12 cellular contexts compared by ENCODE assay signal in the genomic region with DNA sequence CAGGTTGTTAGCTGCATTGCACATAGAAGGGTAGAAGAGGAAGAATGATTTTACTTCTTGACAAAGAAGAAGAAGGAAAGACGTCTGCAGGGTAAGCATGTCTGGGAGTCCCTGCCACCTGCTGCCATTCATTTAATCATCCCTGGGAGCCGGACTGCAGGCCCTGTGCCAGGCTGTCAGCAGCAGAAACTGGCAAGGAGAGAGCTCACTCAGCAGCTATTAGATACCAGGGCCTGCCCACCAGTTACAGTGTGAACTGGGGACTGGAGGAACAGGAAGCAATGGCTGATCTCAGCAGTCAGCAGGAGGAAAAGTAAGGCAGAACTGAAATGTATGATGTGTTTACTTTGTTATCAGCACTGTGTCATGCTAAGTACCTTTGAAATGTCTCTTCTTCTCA.
DNase-seq lines count a peak whose midpoint lies in the region; ATAC-seq, FAIRE-seq and TF ChIP-seq lines count a peak whose summit lies in the region.
"Had no signal": no experiment of that assay in that cellular context is flagged by ENCODE, and none has a peak within 500 bp of the region (broad histone marks: within the 10 kb centered on the region; RNA-seq: fewer than 3 reads in every experiment).

No MANE protein-coding gene starts in this region.

- H2AK5ac ChIP-seq in H1 (ENCODE audit: low read depth, low read length), result no peak overlapping the region

- no peaks in the 10 kb centered on the region for H4K20me1 ChIP-seq in H1 (replicated peaks in 1 of 2; ENCODE audit: control insufficient read depth in 1 of 2, insufficient read depth in 2 of 2, low read length in 2 of 2)
- no peaks in the 10 kb centered on the region for H4K20me1 ChIP-seq in osteoblast (ENCODE audit: insufficient read depth, low read length)
- H4K20me1 ChIP-seq: BLaER1 had no signal

- no peak overlapping the region for H2BK15ac ChIP-seq in H1 (ENCODE audit: low read length)

- no peak overlapping the region for H4K5ac ChIP-seq in H1 (ENCODE audit: insufficient read length, low read depth, low read length)

- H3K9me3 ChIP-seq in H1 (ENCODE audit: insufficient read depth in 2 of 2, low read depth in 1 of 2, low read length in 1 of 2) (no peaks in the 10 kb centered on the region), osteoblast (ENCODE audit: low read depth, low read length) (no peaks in the 10 kb centered on the region)
- H3K9me3 ChIP-seq: BLaER1, esophagus muscularis mucosa had no signal

- H3K56ac ChIP-seq in H1 (replicated peaks; ENCODE audit: insufficient read length, low read depth, low read length), result no peak overlapping the region

- H2BK120ac ChIP-seq in H1 (replicated peaks; ENCODE audit: low read depth, low read length), result no peak overlapping the region

- no peak overlapping the region for H2BK12ac ChIP-seq in H1 (ENCODE audit: low read depth, low read length)

- no peak overlapping the region for H3K18ac ChIP-seq in H1 (ENCODE audit: extremely low read depth, low read length)

- no peaks in the 10 kb centered on the region for H3K23me2 ChIP-seq in H1 (ENCODE audit: low read depth, low read length)

- TF ChIP-seq RAD21 in H1 (IDR thresholded peaks at IDR 0.05 in 1 of 2, conservative IDR thresholded peaks at IDR 0.05 in 1 of 2; ENCODE audit: low read depth in 2 of 2, low read length in 2 of 2), result no peak

- H3K14ac ChIP-seq in H1 (ENCODE audit: insufficient read length), result no peak overlapping the region

- CTCF ChIA-PET in H1 (lab: Charles Lee; ENCODE audit: partially characterized antibody), result interaction anchor here (0.9 to 1.5 kb wide), 3 partner anchors 9 to 170 kb away, joined by 3 to 4 read pairs (median 3); no protein-coding TSS in a partner anchor

- no peak overlapping the region for H3K4me3 ChIP-seq in H1 (ENCODE audit: extremely low read depth in 1 of 4, insufficient read depth in 2 of 4, low read depth in 3 of 4, low read length in 4 of 4)
- no peak overlapping the region for H3K4me3 ChIP-seq in osteoblast (ENCODE audit: insufficient read depth, low read length)
- H3K4me3 ChIP-seq: BLaER1, esophagus muscularis mucosa had no signal

- H3K4me2 ChIP-seq in H1 (ENCODE audit: insufficient read depth in 1 of 2, low read depth in 2 of 2, low read length in 2 of 2) (no peak overlapping the region), osteoblast (ENCODE audit: insufficient read depth, low read length) (no peak overlapping the region)
- H3K4me2 ChIP-seq: BLaER1 had no signal

- H3K27me3 ChIP-seq in H1 (replicated peaks in 1 of 4; ENCODE audit: control insufficient read depth in 3 of 4, extremely low read depth in 1 of 4, insufficient read depth in 3 of 4, low read length in 3 of 4) (no peaks in the 10 kb centered on the region), osteoblast (ENCODE audit: insufficient read depth, low read length) (no peaks in the 10 kb centered on the region)
- H3K27me3 ChIP-seq: BLaER1, esophagus muscularis mucosa had no signal

- POLR2A ChIA-PET in H1 (lab: Charles Lee; ENCODE audit: partially characterized antibody), result no interaction called here

- no peak overlapping the region for H4K91ac ChIP-seq in H1 (replicated peaks; ENCODE audit: insufficient read length, low read length)

- H3K79me1 ChIP-seq in H1 (ENCODE audit: low read depth, low read length), result no peaks in the 10 kb centered on the region

- no peak for TF ChIP-seq EP300 in H1 (IDR thresholded peaks at IDR 0.05; ENCODE audit: borderline replicate concordance in 1 of 2, low read depth in 2 of 2, low read length in 2 of 2)

- H2BK20ac ChIP-seq in H1 (ENCODE audit: low read length), result no peak overlapping the region

- ATAC-seq in GM18907 (IDR thresholded peaks at IDR 0.05; ENCODE audit: unreplicated experiment), result no peak
- ATAC-seq: natural killer cell had no signal

- H3K4me1 ChIP-seq in H1 (replicated peaks in 1 of 4; ENCODE audit: control insufficient read depth in 3 of 4, insufficient read depth in 4 of 4, low read length in 3 of 4) (no peaks in the 10 kb centered on the region), osteoblast (ENCODE audit: insufficient read depth, low read length) (no peaks in the 10 kb centered on the region)
- H3K4me1 ChIP-seq: BLaER1, esophagus muscularis mucosa had no signal

- H3K23ac ChIP-seq in H1 (ENCODE audit: insufficient read length), result no peak overlapping the region

- no peaks in the 10 kb centered on the region for H3K36me3 ChIP-seq in H1 (ENCODE audit: control insufficient read depth in 2 of 4, insufficient read depth in 4 of 4, low read length in 3 of 4)
- H3K36me3 ChIP-seq in osteoblast (ENCODE audit: insufficient read depth, low read length), result no peaks in the 10 kb centered on the region
- H3K36me3 ChIP-seq: BLaER1, esophagus muscularis mucosa had no signal

- DNase-seq in DMS53 (lab: John Stamatoyannopoulos, UW) (peak; percentile 51), NCI-H2171 treated with DMSO at 0.1 percent for 48 hours (lab: John Stamatoyannopoulos, UW) (peak; percentile 38), H1 (ENCODE audit: low read depth in 1 of 2, low spot score in 2 of 2) (no peak), osteoblast (ENCODE audit: insufficient read length, low spot score, missing footprints) (peak; percentile 15), GM19239 (ENCODE audit: insufficient read length, low spot score) (no peak), Kasumi-1 (lab: John Stamatoyannopoulos, UW) (no peak), NCI-H82 (lab: John Stamatoyannopoulos, UW) (no peak)
- DNase-seq: natural killer cell; stimulated activated CD8-positive, alpha-beta memory T cell treated with anti-CD3 and anti-CD28 coated beads, Interleukin-4, amount 100 ng/mL, for 48 hours had no signal

- no peak overlapping the region for H3K4ac ChIP-seq in H1 (replicated peaks; ENCODE audit: insufficient read length, low read depth, low read length)

- no peak for TF ChIP-seq POLR2A in H1 (IDR thresholded peaks at IDR 0.05; ENCODE audit: control extremely low read depth in 1 of 2, low read depth in 2 of 2, low read length in 2 of 2)

- H3K27ac ChIP-seq in H1 (ENCODE audit: low read depth, low read length) (no peak overlapping the region), osteoblast (ENCODE audit: low read depth, low read length) (no peak overlapping the region)
- H3K27ac ChIP-seq: BLaER1, esophagus muscularis mucosa had no signal

- no peak overlapping the region for H3K9ac ChIP-seq in H1 (replicated peaks in 1 of 4; ENCODE audit: extremely low read depth in 1 of 4, low read depth in 3 of 4, low read length in 3 of 4)
- H3K9ac ChIP-seq: BLaER1 had no signal

- H2AFZ ChIP-seq in H1 (ENCODE audit: low read length) (peak overlapping the region; percentile 20; the same call in 1 of the 2 replicates), osteoblast (ENCODE audit: low read length) (peak overlapping the region; percentile 34)

- H3K79me2 ChIP-seq in H1 (ENCODE audit: control insufficient read depth in 1 of 2, insufficient read depth in 2 of 2, low read length in 2 of 2) (no peaks in the 10 kb centered on the region), osteoblast (ENCODE audit: insufficient read depth, low read length) (no peaks in the 10 kb centered on the region)

- no peak overlapping the region for H4K8ac ChIP-seq in H1 (ENCODE audit: extremely low read depth, insufficient read depth, low read length)

- no peak overlapping the region for H2BK5ac ChIP-seq in H1 (ENCODE audit: low read depth, low read length)

- FAIRE-seq in H1 (lab: Jason Lieb, UNC) (no peak), GM19239 (lab: Jason Lieb, UNC) (no peak)

- 94% methylated on average over 2 of the region's 2 CpGs; no CpG with 5 or more reads in 1 of the 2 experiments for WGBS in H1 (ENCODE audit: extremely low coverage in 1 of 2, insufficient coverage in 1 of 2, insufficient read length in 1 of 2, insufficient replicate concordance in 2 of 2, low coverage in 1 of 2, low lambda C conversion rate in 2 of 2, missing lambda C conversion rate in 1 of 2), 2 experiments

- no peak for TF ChIP-seq CTCF in H1 (IDR thresholded peaks at IDR 0.05; ENCODE audit: control extremely low read depth in 1 of 3, insufficient read depth in 1 of 3, low read depth in 1 of 3, low read length in 3 of 3)
- no peak for TF ChIP-seq CTCF in osteoblast (IDR thresholded peaks at IDR 0.05; ENCODE audit: extremely low read depth, low read depth, low read length)

TF ChIP-seq in H1, 55 proteins besides CTCF, POLR2A, EP300 and RAD21:
- TF ChIP-seq KDM1A (IDR thresholded peaks at IDR 0.05; ENCODE audit: borderline replicate concordance, low read length) (no peak), KDM4A (IDR thresholded peaks at IDR 0.05; ENCODE audit: low read depth, low read length, severe bottlenecking) (no peak), GABPA (IDR thresholded peaks at IDR 0.05; ENCODE audit: borderline replicate concordance, insufficient read depth, low read length) (no peak), RFX5 (IDR thresholded peaks at IDR 0.05; ENCODE audit: borderline replicate concordance, low read depth, low read length) (no peak), TAF1 (IDR thresholded peaks at IDR 0.05; ENCODE audit: low read depth, low read length) (no peak), JUND (IDR thresholded peaks at IDR 0.05; ENCODE audit: low read length) (no peak), TCF12 (IDR thresholded peaks at IDR 0.05; ENCODE audit: low read depth, low read length) (no peak)

Comparison
In these comparisons a context has a peak if more than half of its experiments do, and no peak if none do; other contexts are left out.
1. DNase-seq: peak in DMS53 (single experiment), NCI-H2171 treated with DMSO at 0.1 percent for 48 hours (single experiment) and osteoblast (single experiment); none in H1 (0 of 2), GM19239 (single experiment), Kasumi-1 (0 of 2) and NCI-H82 (single experiment).